Comparison of ENCODE assay signal across 8 cellular contexts in genomic region chr10:71217266-71218045, GRCh38. TPM values are rescaled to one million over a fixed set of nuclear protein-coding genes. Genes with fewer than 3 reads are reported as not detected.
DNase-seq lines count a peak whose midpoint lies in the region; ATAC-seq and TF ChIP-seq lines count a peak whose summit lies in the region.

No MANE protein-coding gene starts in this region.

- H3K4me1 Mint-ChIP-seq in T-helper 1 cell treated with Interleukin-12 subunit alpha and Interleukin-12 subunit beta and Interleukin-4 antibody, amounts not matched to agents 30 μg/mL and 1 μg/mL, for 36 hours (ENCODE audit: low read depth): no peaks in the 10 kb centered on the region
- H3K4me1 Mint-ChIP-seq in T-helper 17 cell (peaks cover 16% of the 10 kb centered on the region), neural crest cell (peaks cover 31% of the 10 kb centered on the region)

- no peaks in the 10 kb centered on the region for H3K9me3 Mint-ChIP-seq in T-helper 1 cell treated with Interleukin-12 subunit alpha and Interleukin-12 subunit beta and Interleukin-4 antibody, amounts not matched to agents 30 μg/mL and 1 μg/mL, for 36 hours
- no peaks in the 10 kb centered on the region for H3K9me3 Mint-ChIP-seq in neural crest cell

- ATAC-seq in T-helper 17 cell (no peak), HG03095 (IDR thresholded peaks at IDR 0.05; ENCODE audit: unreplicated experiment) (no peak)

- TF ChIP-seq CTCF in fibroblast of villous mesenchyme (IDR thresholded peaks at IDR 0.05; ENCODE audit: insufficient read depth, low read depth, low read length): peak; percentile 2
- TF ChIP-seq CTCF in neural crest cell (conservative IDR thresholded peaks at IDR 0.05): no peak

- no peaks in the 10 kb centered on the region for H3K9me3 ChIP-seq in T-helper 17 cell (ENCODE audit: control insufficient read depth, low read length, poor library complexity, severe bottlenecking)

- no peak overlapping the region for H3K27ac Mint-ChIP-seq in T-helper 1 cell treated with Interleukin-12 subunit alpha and Interleukin-12 subunit beta and Interleukin-4 antibody, amounts not matched to agents 30 μg/mL and 1 μg/mL, for 36 hours
- H3K27ac Mint-ChIP-seq in T-helper 17 cell: no peak overlapping the region
- H3K27ac Mint-ChIP-seq in neural crest cell (ENCODE audit: unreplicated experiment): no peak overlapping the region

- peak overlapping the region; percentile 56 for H3K4me3 ChIP-seq in fibroblast of villous mesenchyme (ENCODE audit: low read depth, low read length)

- no peaks in the 10 kb centered on the region for H3K36me3 Mint-ChIP-seq in T-helper 1 cell treated with Interleukin-12 subunit alpha and Interleukin-12 subunit beta and Interleukin-4 antibody, amounts not matched to agents 30 μg/mL and 1 μg/mL, for 36 hours (ENCODE audit: low read depth)
- H3K36me3 Mint-ChIP-seq in T-helper 17 cell (ENCODE audit: low read depth) (peaks cover 5% of the 10 kb centered on the region), neural crest cell (ENCODE audit: low read depth) (no peaks in the 10 kb centered on the region)

- peak overlapping the region; percentile 46 for H3K4me3 Mint-ChIP-seq in T-helper 1 cell treated with Interleukin-12 subunit alpha and Interleukin-12 subunit beta and Interleukin-4 antibody, amounts not matched to agents 30 μg/mL and 1 μg/mL, for 36 hours
- H3K4me3 Mint-ChIP-seq in T-helper 17 cell: peak overlapping the region; percentile 78
- H3K4me3 Mint-ChIP-seq in neural crest cell: peak overlapping the region; percentile 73

- H3K27me3 Mint-ChIP-seq in T-helper 1 cell treated with Interleukin-12 subunit alpha and Interleukin-12 subunit beta and Interleukin-4 antibody, amounts not matched to agents 30 μg/mL and 1 μg/mL, for 36 hours (ENCODE audit: low read depth): peaks cover 62% of the 10 kb centered on the region
- H3K27me3 Mint-ChIP-seq in T-helper 17 cell: peaks cover 59% of the 10 kb centered on the region
- H3K27me3 Mint-ChIP-seq in neural crest cell (ENCODE audit: low read depth): peaks cover 75% of the 10 kb centered on the region

- DNase-seq in T-helper 1 cell (no peak), T-helper 17 cell (no peak), fibroblast of villous mesenchyme (ENCODE audit: low read depth) (no peak), neural crest cell (ENCODE audit: low read depth, low spot score) (no peak), GM19240 (ENCODE audit: insufficient read length, low spot score) (no peak), RKO (ENCODE audit: low spot score) (no peak)

RNA-seq across cellular contexts. Expression of gene UNC5B, which starts 5.1 kb away (rescaled TPM):
- total RNA-seq in T-helper 17 cell (not detected), fibroblast of villous mesenchyme (9.9 and 37.0 TPM in 2 replicates), neural crest cell (1.3 TPM in 2 replicates)
